ENCODE assay signal across 1 cellular context in genomic region chrX:136781180-136781797, GRCh38.
TF ChIP-seq lines count a peak whose summit lies in the region.

No MANE protein-coding gene starts in this region.

TF ChIP-seq in K562, 482 proteins besides CTCF, POLR2A, EP300 and RAD21 (continued from another document):
- TF ChIP-seq ZBTB5 (IDR thresholded peaks at IDR 0.05) (no peak), ZC3H4 (CRISPR knock-in tag; IDR thresholded peaks at IDR 0.05; ENCODE audit: borderline replicate concordance) (no peak), ZNF280A (IDR thresholded peaks at IDR 0.05; ENCODE audit: low read depth, partially characterized antibody) (no peak), HLTF (IDR thresholded peaks at IDR 0.05) (no peak), PHF8 (IDR thresholded peaks at IDR 0.05; ENCODE audit: borderline replicate concordance, low read length) (no peak), EZH2 (IDR thresholded peaks at IDR 0.05; ENCODE audit: borderline replicate concordance, low read depth, low read length) (no peak), ZNF184 (CRISPR knock-in tag; IDR thresholded peaks at IDR 0.05) (no peak), TARDBP (IDR thresholded peaks at IDR 0.05) (no peak), CEBPZ (IDR thresholded peaks at IDR 0.05; ENCODE audit: borderline replicate concordance, low read depth, low read length) (no peak), ZNF224 (CRISPR knock-in tag; IDR thresholded peaks at IDR 0.05) (no peak), USF2 (CRISPR knock-in tag; IDR thresholded peaks at IDR 0.05) (no peak), CTCFL (IDR thresholded peaks at IDR 0.05; ENCODE audit: borderline replicate concordance, insufficient read depth, low read depth, low read length, poor library complexity, severe bottlenecking) (no peak), AFF1 (IDR thresholded peaks at IDR 0.05; ENCODE audit: low read depth in 1 of 2, partially characterized antibody in 2 of 2) (no peak), ZNF589 (CRISPR knock-in tag; IDR thresholded peaks at IDR 0.05; ENCODE audit: low read depth) (no peak), XRCC3 (IDR thresholded peaks at IDR 0.05) (no peak), ZNF274 (IDR thresholded peaks at IDR 0.05; ENCODE audit: borderline replicate concordance, low read depth, low read length) (no peak)
